ENCODE assay signal across 8 cellular contexts in genomic region chr4:2040391-2041233, GRCh38. TPM values are rescaled to one million over a fixed set of nuclear protein-coding genes. Genes with fewer than 3 reads are reported as not detected.
DNase-seq lines count a peak whose midpoint lies in the region; ATAC-seq and TF ChIP-seq lines count a peak whose summit lies in the region.

No MANE protein-coding gene starts in this region.

- H3K27ac Mint-ChIP-seq in mesothelial cell of epicardium = no peak overlapping the region

- peaks cover 4% of the 10 kb centered on the region for H3K4me1 Mint-ChIP-seq in mesothelial cell of epicardium

- peak overlapping the region; percentile 59 for H3K4me3 Mint-ChIP-seq in mesothelial cell of epicardium

- DNase-seq in HAP-1 (ENCODE audit: low spot score in 2 of 2) = no peak
- no peak for DNase-seq in choroid plexus epithelial cell (ENCODE audit: low read depth)
- no peak for DNase-seq in mesothelial cell of epicardium (ENCODE audit: low spot score in 2 of 2, unreplicated experiment in 2 of 2)
- DNase-seq in NCI-H2196 treated with DMSO at 0.1 percent for 48 hours (lab: John Stamatoyannopoulos, UW; ENCODE audit: unreplicated experiment) = no peak
- no peak for DNase-seq in midbrain (lab: John Stamatoyannopoulos, UW)

- no peaks in the 10 kb centered on the region for H3K9me3 ChIP-seq in HAP-1

- in situ Hi-C loops in HAP-1 (cut with MboI; ENCODE audit: low sequenced_read_pairs) = no loop called here

- H3K27me3 ChIP-seq in ACC112 (ENCODE audit: insufficient read depth, low read length) (peaks cover 21% of the 10 kb centered on the region), HAP-1 (ENCODE audit: low read depth) (no peaks in the 10 kb centered on the region)

- peak overlapping the region; percentile 80 for H3K4me3 ChIP-seq in ACC112 (ENCODE audit: low read depth, low read length)
- peak overlapping the region; percentile 70 for H3K4me3 ChIP-seq in HAP-1
- H3K4me3 ChIP-seq in choroid plexus epithelial cell (ENCODE audit: low read depth, low read length) = peak overlapping the region; percentile 77

- no peak for TF ChIP-seq CTCF in choroid plexus epithelial cell (conservative IDR thresholded peaks at IDR 0.05; ENCODE audit: low read depth, low read length)
- TF ChIP-seq CTCF in mesothelial cell of epicardium (IDR thresholded peaks at IDR 0.05; ENCODE audit: unreplicated experiment) = no peak

- H3K36me3 ChIP-seq in ACC112 (ENCODE audit: insufficient read depth, low read length) = no peaks in the 10 kb centered on the region
- H3K36me3 ChIP-seq in HAP-1 (replicated peaks) = no peaks in the 10 kb centered on the region

- H3K27me3 Mint-ChIP-seq in mesothelial cell of epicardium (ENCODE audit: low read depth) = peaks cover 44% of the 10 kb centered on the region

- H3K9me3 Mint-ChIP-seq in mesothelial cell of epicardium = no peaks in the 10 kb centered on the region

- no peaks in the 10 kb centered on the region for H3K36me3 Mint-ChIP-seq in mesothelial cell of epicardium

- no peak overlapping the region for H2AFZ ChIP-seq in ACC112 (ENCODE audit: low read length, unreplicated experiment)

- no peaks in the 10 kb centered on the region for H3K4me1 ChIP-seq in ACC112 (ENCODE audit: control insufficient read depth, insufficient read depth, low read length, unreplicated experiment)
- H3K4me1 ChIP-seq in HAP-1 = no peaks in the 10 kb centered on the region; the same call in 1 of the 2 replicates

- H3K27ac ChIP-seq in ACC112 (ENCODE audit: low read depth, low read length) = no peak overlapping the region

- H3K79me2 ChIP-seq in ACC112 (ENCODE audit: control insufficient read depth, insufficient read depth, low read length, unreplicated experiment) = no peaks in the 10 kb centered on the region

- ATAC-seq in HG02763 (IDR thresholded peaks at IDR 0.05; ENCODE audit: unreplicated experiment) = no peak
- ATAC-seq in GM19452 (IDR thresholded peaks at IDR 0.05; ENCODE audit: unreplicated experiment) = no peak

RNA-seq across cellular contexts. Expression of gene NAT8L, which starts 18.5 kb away (rescaled TPM):
- 25.2 to 28.2 TPM (median 25.2 TPM) in 3 replicates for total RNA-seq in mesothelial cell of epicardium

RNA-seq across cellular contexts. Expression of gene NELFA, which starts 31.8 kb away (rescaled TPM):
- total RNA-seq in mesothelial cell of epicardium = 53.0 to 55.8 TPM (median 55.8 TPM) in 3 replicates
